Comparison of ENCODE assay signal across 15 cellular contexts in genomic region chr11:70696076-70696475, GRCh38.
A peak's percentile ranks its signal among the peaks of the same experiment; 100 is the strongest.
DNase-seq lines count a peak whose midpoint lies in the region; TF ChIP-seq lines count a peak whose summit lies in the region.
"Had no signal": no experiment of that assay in that cellular context is flagged by ENCODE, and none has a peak within 500 bp of the region (broad histone marks: within the 10 kb centered on the region; RNA-seq: fewer than 3 reads in every experiment).

No MANE protein-coding gene starts in this region.

- CTCF ChIA-PET in A673 (lab: Charles Lee), result no interaction called here

- in situ Hi-C loops in G401 (cut with HindIII; ENCODE audit: low sequenced_read_pairs), result no loop called here

- no TSS peak for BruUV-seq in A673 (replicated peaks; lab: Mats Ljungman, UMichigan)

- H3K4me1 ChIP-seq in osteoblast (ENCODE audit: insufficient read depth, low read length) (no peaks in the 10 kb centered on the region), A673 (ENCODE audit: insufficient read depth, low read length, poor library complexity, severe bottlenecking) (no peaks in the 10 kb centered on the region)
- H3K4me1 ChIP-seq: Caco-2 had no signal

- POLR2A ChIA-PET in A673 (lab: Charles Lee; ENCODE audit: low non-redundant PET), result no interaction called here

- H3K27ac ChIP-seq in osteoblast (ENCODE audit: low read depth, low read length) (no peak overlapping the region), A673 (ENCODE audit: low read depth, low read length, poor library complexity, severe bottlenecking) (no peak overlapping the region)
- H3K27ac ChIP-seq: C4-2B, HL-60 had no signal

- DNase-seq in G401 (ENCODE audit: low spot score) (peak; percentile 67), NCI-H69 (lab: John Stamatoyannopoulos, UW) (peak; percentile 29), cerebellar cortex (ENCODE audit: low spot score) (peak; percentile 62), osteoblast (ENCODE audit: insufficient read length, low spot score, missing footprints) (peak; percentile 15), A673 (ENCODE audit: low spot score) (no peak), NCI-H1092 treated with DMSO at 0.1 percent for 48 hours (lab: John Stamatoyannopoulos, UW) (no peak), HCEC 1CT (no peak)
- DNase-seq: AML-193; Caco-2; CD4-positive, alpha-beta T cell; DMS79 treated with DMSO at 0.1 percent for 48 hours; H9 had no signal

- intact Hi-C loops in A673 (cut with micrococcal nuclease; ENCODE audit: unreplicated experiment), result no loop called here

- no peaks in the 10 kb centered on the region for H4K20me1 ChIP-seq in osteoblast (ENCODE audit: insufficient read depth, low read length)

- H3K36me3 ChIP-seq in osteoblast (ENCODE audit: insufficient read depth, low read length) (no peaks in the 10 kb centered on the region), A673 (ENCODE audit: insufficient read depth, low read length, poor library complexity, severe bottlenecking) (no peaks in the 10 kb centered on the region)

- no peak overlapping the region for H2AFZ ChIP-seq in osteoblast (ENCODE audit: low read length)

- no peaks in the 10 kb centered on the region for H3K79me2 ChIP-seq in osteoblast (ENCODE audit: insufficient read depth, low read length)

- TF ChIP-seq CTCF in osteoblast (IDR thresholded peaks at IDR 0.05; ENCODE audit: extremely low read depth, low read depth, low read length) (no peak), A673 (conservative IDR thresholded peaks at IDR 0.05; ENCODE audit: low read depth, low read length) (no peak)

- H3K9me3 ChIP-seq in osteoblast (ENCODE audit: low read depth, low read length) (no peaks in the 10 kb centered on the region), A673 (ENCODE audit: low read depth, low read length, poor library complexity, severe bottlenecking) (no peaks in the 10 kb centered on the region)
- H3K9me3 ChIP-seq: Caco-2 had no signal

- H3K4me3 ChIP-seq in osteoblast (ENCODE audit: insufficient read depth, low read length) (no peak overlapping the region), A673 (ENCODE audit: low read depth, low read length, poor library complexity, severe bottlenecking) (no peak overlapping the region)
- H3K4me3 ChIP-seq: GM12878 had no signal

- no peaks in the 10 kb centered on the region for H3K27me3 ChIP-seq in osteoblast (ENCODE audit: insufficient read depth, low read length)
- peaks cover 5% of the 10 kb centered on the region for H3K27me3 ChIP-seq in A673 (replicated peaks; ENCODE audit: insufficient read depth, low read depth, low read length, poor library complexity)

- H3K4me2 ChIP-seq in osteoblast (ENCODE audit: insufficient read depth, low read length), result no peak overlapping the region

Comparison
In these comparisons a context has a peak if more than half of its experiments do, and no peak if none do; other contexts are left out.
1. DNase-seq: peak in G401 (single experiment), NCI-H69 (single experiment), cerebellar cortex (single experiment) and osteoblast (single experiment); none in A673 (single experiment), NCI-H1092 treated with DMSO at 0.1 percent for 48 hours (single experiment) and HCEC 1CT (single experiment).